23 cellular contexts compared by ENCODE assay signal in the genomic region with DNA sequence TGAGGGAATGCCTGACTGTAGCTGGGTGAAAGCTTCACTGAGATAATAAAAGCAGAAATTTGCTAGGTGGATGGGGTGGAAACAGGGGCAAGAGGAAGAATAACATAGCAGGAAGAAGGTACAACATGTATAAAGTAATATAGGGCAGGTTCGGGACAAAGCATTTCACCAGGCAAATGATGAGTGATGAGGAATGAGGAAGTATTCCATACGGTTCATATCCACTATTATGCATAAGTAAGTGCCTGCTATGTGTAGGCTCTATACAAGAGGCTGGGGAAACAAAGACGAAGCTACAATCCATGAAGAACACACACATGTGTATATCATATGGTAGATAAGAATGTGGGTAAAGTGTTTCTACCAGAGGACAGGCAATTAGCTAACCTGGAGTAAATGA.
"Had no signal": no experiment of that assay in that cellular context is flagged by ENCODE, and none has a peak within 500 bp of the region (broad histone marks: within the 10 kb centered on the region; RNA-seq: fewer than 3 reads in every experiment).

No MANE protein-coding gene starts in this region.

- H3K27ac ChIP-seq: ascending aorta, body of pancreas, cardiac muscle cell, Peyer's patch, RWPE1, SJCRH30 had no signal

- H3K27me3 Mint-ChIP-seq: activated CD8-positive, alpha-beta memory T cell treated with anti-CD3 and anti-CD28 coated beads, Interleukin-2, amount 10 ng/mL, durations not matched to agents 7 days and 5 days; activated naive CD8-positive, alpha-beta T cell treated with anti-CD3 and anti-CD28 coated beads, Interleukin-2, amount 50 U/mL, for 24 hours had no signal

- H3K4me3 Mint-ChIP-seq: activated CD8-positive, alpha-beta memory T cell treated with anti-CD3 and anti-CD28 coated beads, Interleukin-2, amount 10 ng/mL, durations not matched to agents 7 days and 5 days; activated naive CD8-positive, alpha-beta T cell treated with anti-CD3 and anti-CD28 coated beads, Interleukin-2, amount 50 U/mL, for 24 hours had no signal

- H3K27ac Mint-ChIP-seq: activated CD8-positive, alpha-beta memory T cell treated with anti-CD3 and anti-CD28 coated beads, Interleukin-2, amount 10 ng/mL, durations not matched to agents 7 days and 5 days; activated naive CD4-positive, alpha-beta T cell treated with anti-CD3 and anti-CD28 coated beads, Interleukin-2, amount 50 U/mL, for 72 hours; activated naive CD8-positive, alpha-beta T cell treated with anti-CD3 and anti-CD28 coated beads, Interleukin-2, amount 50 U/mL, for 24 hours had no signal

- DNase-seq: activated CD4-positive, alpha-beta T cell treated with anti-CD3 and anti-CD28 coated beads for 4 hours; activated CD8-positive, alpha-beta memory T cell treated with anti-CD3 and anti-CD28 coated beads, Interleukin-2, amount 10 ng/mL, durations not matched to agents 7 days and 5 days; activated naive CD8-positive, alpha-beta T cell treated with anti-CD3 and anti-CD28 coated beads, Interleukin-2, amount 50 U/mL, for 24 hours; amniotic stem cell; body of pancreas; KG1; MG63; NCI-H1092 treated with DMSO at 0.1 percent for 48 hours; NCI-H1417 treated with DMSO at 0.1 percent for 48 hours; NCI-H1694; NCI-H2029 treated with DMSO at 0.1 percent for 48 hours; NCI-H510A treated with DMSO at 0.1 percent for 48 hours; NCI-H69; Peyer's patch; Right ventricle myocardium superior; SJCRH30; SK-N-SH; T-helper 1 cell had no signal

- H3K9me3 Mint-ChIP-seq: activated naive CD8-positive, alpha-beta T cell treated with anti-CD3 and anti-CD28 coated beads, Interleukin-2, amount 50 U/mL, for 24 hours had no signal

- ATAC-seq: activated CD4-positive, CD25-positive, alpha-beta regulatory T cell treated with anti-CD3 and anti-CD28 coated beads, Interleukin-2, amount 50 U/mL, for 24 hours; activated CD8-positive, alpha-beta memory T cell treated with anti-CD3 and anti-CD28 coated beads, Interleukin-2, amount 10 ng/mL, durations not matched to agents 7 days and 5 days; activated naive CD4-positive, alpha-beta T cell treated with anti-CD3 and anti-CD28 coated beads, Interleukin-2, amount 50 U/mL, for 72 hours; activated naive CD8-positive, alpha-beta T cell treated with anti-CD3 and anti-CD28 coated beads, Interleukin-2, amount 50 U/mL, for 24 hours; body of pancreas had no signal
